1 cellular context compared by ENCODE assay signal in genomic region chr14:74929242-74929641, GRCh38.
TF ChIP-seq lines count a peak whose summit lies in the region.

No MANE protein-coding gene starts in this region.

TF ChIP-seq in HepG2, 621 proteins besides CTCF, POLR2A, EP300 and RAD21:
- TF ChIP-seq CEBPB (IDR thresholded peaks at IDR 0.05; ENCODE audit: borderline replicate concordance, low read depth, low read length) (peak; percentile 77), ZMYM3 (CRISPR knock-in tag; IDR thresholded peaks at IDR 0.05) (peak; percentile 66), CEBPG (CRISPR knock-in tag; IDR thresholded peaks at IDR 0.05) (peak; percentile 50)
- TF ChIP-seq, protein P1, sequence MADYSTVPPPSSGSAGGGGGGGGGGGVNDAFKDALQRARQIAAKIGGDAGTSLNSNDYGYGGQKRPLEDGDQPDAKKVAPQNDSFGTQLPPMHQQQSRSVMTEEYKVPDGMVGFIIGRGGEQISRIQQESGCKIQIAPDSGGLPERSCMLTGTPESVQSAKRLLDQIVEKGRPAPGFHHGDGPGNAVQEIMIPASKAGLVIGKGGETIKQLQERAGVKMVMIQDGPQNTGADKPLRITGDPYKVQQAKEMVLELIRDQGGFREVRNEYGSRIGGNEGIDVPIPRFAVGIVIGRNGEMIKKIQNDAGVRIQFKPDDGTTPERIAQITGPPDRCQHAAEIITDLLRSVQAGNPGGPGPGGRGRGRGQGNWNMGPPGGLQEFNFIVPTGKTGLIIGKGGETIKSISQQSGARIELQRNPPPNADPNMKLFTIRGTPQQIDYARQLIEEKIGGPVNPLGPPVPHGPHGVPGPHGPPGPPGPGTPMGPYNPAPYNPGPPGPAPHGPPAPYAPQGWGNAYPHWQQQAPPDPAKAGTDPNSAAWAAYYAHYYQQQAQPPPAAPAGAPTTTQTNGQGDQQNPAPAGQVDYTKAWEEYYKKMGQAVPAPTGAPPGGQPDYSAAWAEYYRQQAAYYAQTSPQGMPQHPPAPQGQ (CRISPR knock-in tag; IDR thresholded peaks at IDR 0.05; ENCODE audit: borderline replicate concordance) = no peak
- TF ChIP-seq, protein P2, sequence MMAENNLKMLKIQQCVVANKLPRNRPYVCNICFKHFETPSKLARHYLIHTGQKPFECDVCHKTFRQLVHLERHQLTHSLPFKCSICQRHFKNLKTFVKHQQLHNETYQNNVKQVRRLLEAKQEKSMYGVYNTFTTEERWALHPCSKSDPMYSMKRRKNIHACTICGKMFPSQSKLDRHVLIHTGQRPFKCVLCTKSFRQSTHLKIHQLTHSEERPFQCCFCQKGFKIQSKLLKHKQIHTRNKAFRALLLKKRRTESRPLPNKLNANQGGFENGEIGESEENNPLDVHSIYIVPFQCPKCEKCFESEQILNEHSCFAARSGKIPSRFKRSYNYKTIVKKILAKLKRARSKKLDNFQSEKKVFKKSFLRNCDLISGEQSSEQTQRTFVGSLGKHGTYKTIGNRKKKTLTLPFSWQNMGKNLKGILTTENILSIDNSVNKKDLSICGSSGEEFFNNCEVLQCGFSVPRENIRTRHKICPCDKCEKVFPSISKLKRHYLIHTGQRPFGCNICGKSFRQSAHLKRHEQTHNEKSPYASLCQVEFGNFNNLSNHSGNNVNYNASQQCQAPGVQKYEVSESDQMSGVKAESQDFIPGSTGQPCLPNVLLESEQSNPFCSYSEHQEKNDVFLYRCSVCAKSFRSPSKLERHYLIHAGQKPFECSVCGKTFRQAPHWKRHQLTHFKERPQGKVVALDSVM (CRISPR knock-in tag; IDR thresholded peaks at IDR 0.05) = peak; percentile 97
TF ChIP-seq in HepG2: peak in this region for 4.
